In the genomic region with DNA sequence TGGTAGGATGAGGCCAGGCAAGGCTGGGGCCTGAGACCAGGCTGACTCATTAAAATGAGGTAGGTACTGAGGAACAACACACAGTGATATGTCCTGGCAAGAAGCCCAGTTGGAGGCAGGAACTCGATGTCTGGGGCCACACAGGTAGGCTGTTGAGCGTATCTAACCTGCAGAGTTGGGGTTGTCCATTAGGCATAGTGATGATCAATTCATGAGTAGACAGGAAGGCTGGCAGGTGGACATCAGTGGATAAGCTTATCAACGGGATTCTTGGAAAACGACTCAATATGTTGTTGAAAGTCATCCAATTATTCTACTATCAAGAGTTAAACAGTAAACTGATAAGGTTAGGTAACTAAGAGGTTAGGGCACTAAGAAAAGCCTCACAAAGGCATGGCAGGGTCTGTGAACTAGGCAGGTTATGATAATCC, we compare ENCODE assay signal across 15 cellular contexts.
"Had no signal": no experiment of that assay in that cellular context is flagged by ENCODE, and none has a peak within 500 bp of the region (broad histone marks: within the 10 kb centered on the region; RNA-seq: fewer than 3 reads in every experiment).

No MANE protein-coding gene starts in this region.

- H3K4me1 ChIP-seq: prostate gland had no signal

- H3K36me3 ChIP-seq: cardiac muscle cell, heart right ventricle, prostate gland, thoracic aorta had no signal

- DNase-seq: activated CD4-positive, alpha-beta T cell treated with anti-CD3 and anti-CD28 coated beads, Interleukin-2, amount 50 U/mL, for 4 hours; activated gamma-delta T cell; activated naive CD8-positive, alpha-beta T cell treated with anti-CD3 and anti-CD28 coated beads for 36 hours; activated T-cell treated with anti-CD3 and anti-CD28 coated beads, Interleukin-2, amount 50 U/mL, for 48 hours; foreskin melanocyte; heart right ventricle; nucleus accumbens; stimulated activated CD4-positive, alpha-beta T cell treated with anti-CD3 and anti-CD28 coated beads, Interleukin-4, amount 100 ng/mL, for 1 hour; stimulated activated naive CD8-positive, alpha-beta T cell treated with anti-CD3 and anti-CD28 coated beads, Interleukin-15, amount 100 ng/mL, for 72 hours; T-helper 2 cell had no signal

- H3K27ac ChIP-seq: cardiac muscle cell, heart right ventricle, prostate gland, thoracic aorta had no signal

- H3K9me3 ChIP-seq: prostate gland had no signal

- H3K4me3 ChIP-seq: cardiac muscle cell, heart right ventricle, prostate gland, thoracic aorta had no signal

- ATAC-seq: activated CD4-positive, CD25-positive, alpha-beta regulatory T cell treated with anti-CD3 and anti-CD28 coated beads, Interleukin-2, amount 50 U/mL, for 24 hours; natural killer cell treated with Interleukin-12 subunit alpha and Interleukin-12 subunit beta and Interleukin-15 and Interleukin-18, amount 100 ng/mL, for 72 hours; stimulated activated naive CD8-positive, alpha-beta T cell treated with anti-CD3 and anti-CD28 coated beads, Interleukin-15, amount 100 ng/mL, for 72 hours had no signal

- H3K27me3 ChIP-seq: heart right ventricle had no signal
